In genomic region chr4:87209696-87210095, GRCh38 we compare ENCODE assay signal across 9 cellular contexts. TPM values are rescaled to one million over a fixed set of nuclear protein-coding genes. Genes with fewer than 3 reads are reported as not detected.
DNase-seq lines count a peak whose midpoint lies in the region; ATAC-seq, FAIRE-seq and TF ChIP-seq lines count a peak whose summit lies in the region.
"Had no signal": no experiment of that assay in that cellular context is flagged by ENCODE, and none has a peak within 500 bp of the region (broad histone marks: within the 10 kb centered on the region; RNA-seq: fewer than 3 reads in every experiment).

No MANE protein-coding gene starts in this region.

- H3K4me1 Mint-ChIP-seq in activated naive CD4-positive, alpha-beta T cell treated with anti-CD3 and anti-CD28 coated beads, Interleukin-2, amount 50 U/mL, for 24 hours, result peaks cover 29% of the 10 kb centered on the region
- peaks cover 15% of the 10 kb centered on the region for H3K4me1 Mint-ChIP-seq in activated CD8-positive, alpha-beta T cell treated with anti-CD3 and anti-CD28 coated beads for 36 hours (ENCODE audit: low read depth)
- H3K4me1 Mint-ChIP-seq in endodermal cell, result no peaks in the 10 kb centered on the region

- DNase-seq in activated naive CD4-positive, alpha-beta T cell (lab: John Stamatoyannopoulos, UW), result no peak
- DNase-seq in activated CD8-positive, alpha-beta T cell treated with anti-CD3 and anti-CD28 coated beads for 36 hours, result peak; percentile 55
- DNase-seq in pancreas (peak in 1 of 6 donors; percentile 48), ureter (ENCODE audit: low spot score) (no peak), endodermal cell (no peak), DMS 273 treated with DMSO at 0.1 percent for 48 hours (lab: John Stamatoyannopoulos, UW) (no peak)

- H3K4me1 ChIP-seq in pancreas (peaks cover 0 to 10% (median 6%) of the 10 kb centered on the region in 3 donors), endodermal cell (ENCODE audit: control insufficient read depth, insufficient read depth, low read length) (no peaks in the 10 kb centered on the region)

- H3K27me3 ChIP-seq in pancreas, result no peaks in the 10 kb centered on the region
- H3K27me3 ChIP-seq in endodermal cell (ENCODE audit: control insufficient read depth, insufficient read depth, low read length, poor library complexity, severe bottlenecking), result no peaks in the 10 kb centered on the region

- POLR2A ChIA-PET in activated CD8-positive, alpha-beta T cell treated with anti-CD3 and anti-CD28 coated beads for 36 hours (lab: Charles Lee), result interaction anchor here (0.7 kb wide), 1 partner anchor 10 kb away, joined by 3 read pairs; the partner anchor contains the start of gene KLHL8

- H3K36me3 ChIP-seq in pancreas, result no peaks in the 10 kb centered on the region
- no peaks in the 10 kb centered on the region for H3K36me3 ChIP-seq in endodermal cell (ENCODE audit: control insufficient read depth, insufficient read depth, low read length)

- H3K27me3 Mint-ChIP-seq in activated naive CD4-positive, alpha-beta T cell treated with anti-CD3 and anti-CD28 coated beads, Interleukin-2, amount 50 U/mL, for 24 hours, result no peaks in the 10 kb centered on the region
- H3K27me3 Mint-ChIP-seq in activated CD8-positive, alpha-beta T cell treated with anti-CD3 and anti-CD28 coated beads for 36 hours, result no peaks in the 10 kb centered on the region
- no peaks in the 10 kb centered on the region for H3K27me3 Mint-ChIP-seq in endodermal cell (ENCODE audit: insufficient read depth)

- H3K9ac ChIP-seq in endodermal cell (ENCODE audit: extremely low read depth, low read length, poor library complexity, severe bottlenecking), result no peak overlapping the region

- 76 to 82% methylated on average over 6 of the region's 6 CpGs for WGBS in pancreas, 2 donors
- WGBS in endodermal cell (ENCODE audit: insufficient coverage in 1 of 2, insufficient read length in 1 of 2), 2 experiments, result 77 to 97% methylated on average over 2 to 6 of the region's 6 CpGs

- H3K36me3 Mint-ChIP-seq in activated naive CD4-positive, alpha-beta T cell treated with anti-CD3 and anti-CD28 coated beads, Interleukin-2, amount 50 U/mL, for 24 hours, result peaks cover 8% of the 10 kb centered on the region
- peaks cover 22% of the 10 kb centered on the region for H3K36me3 Mint-ChIP-seq in activated CD8-positive, alpha-beta T cell treated with anti-CD3 and anti-CD28 coated beads for 36 hours (ENCODE audit: low read depth)
- no peaks in the 10 kb centered on the region for H3K36me3 Mint-ChIP-seq in endodermal cell (ENCODE audit: low read depth)

- no peaks in the 10 kb centered on the region for H3K9me3 ChIP-seq in pancreas
- no peaks in the 10 kb centered on the region for H3K9me3 ChIP-seq in endodermal cell (ENCODE audit: control insufficient read depth, low read length)

- TF ChIP-seq CTCF in activated CD8-positive, alpha-beta T cell treated with anti-CD3 and anti-CD28 coated beads for 36 hours (IDR thresholded peaks at IDR 0.05), result no peak
- TF ChIP-seq CTCF in pancreas (IDR thresholded peaks at IDR 0.05) (no peak), endodermal cell (conservative IDR thresholded peaks at IDR 0.05) (no peak)

- H3K27ac ChIP-seq in pancreas (no peak overlapping the region), endodermal cell (ENCODE audit: low read depth, low read length) (no peak overlapping the region)
- H3K27ac ChIP-seq: C4-2B had no signal

- no peak overlapping the region for H3K27ac Mint-ChIP-seq in activated naive CD4-positive, alpha-beta T cell treated with anti-CD3 and anti-CD28 coated beads, Interleukin-2, amount 50 U/mL, for 24 hours
- H3K27ac Mint-ChIP-seq in activated CD8-positive, alpha-beta T cell treated with anti-CD3 and anti-CD28 coated beads for 36 hours, result peak overlapping the region; percentile 46
- no peak overlapping the region for H3K27ac Mint-ChIP-seq in endodermal cell

- no peaks in the 10 kb centered on the region for H3K9me3 Mint-ChIP-seq in activated naive CD4-positive, alpha-beta T cell treated with anti-CD3 and anti-CD28 coated beads, Interleukin-2, amount 50 U/mL, for 24 hours
- no peaks in the 10 kb centered on the region for H3K9me3 Mint-ChIP-seq in activated CD8-positive, alpha-beta T cell treated with anti-CD3 and anti-CD28 coated beads for 36 hours
- H3K9me3 Mint-ChIP-seq in endodermal cell, result no peaks in the 10 kb centered on the region

- peak overlapping the region; percentile 63 for H3K4me3 Mint-ChIP-seq in activated naive CD4-positive, alpha-beta T cell treated with anti-CD3 and anti-CD28 coated beads, Interleukin-2, amount 50 U/mL, for 24 hours
- H3K4me3 Mint-ChIP-seq in activated CD8-positive, alpha-beta T cell treated with anti-CD3 and anti-CD28 coated beads for 36 hours, result no peak overlapping the region
- no peak overlapping the region for H3K4me3 Mint-ChIP-seq in endodermal cell

- H3K4me3 ChIP-seq in pancreas (peak overlapping the region in 1 of 4 donors; percentile 7), endodermal cell (ENCODE audit: low read length) (no peak overlapping the region)

- FAIRE-seq in pancreas (lab: Jason Lieb, UNC), result no peak

- CTCF ChIA-PET in activated CD8-positive, alpha-beta T cell treated with anti-CD3 and anti-CD28 coated beads for 36 hours (lab: Charles Lee), result interaction anchor here (1.7 to 2.2 kb wide), 2 partner anchors 10 to 59 kb away, joined by 4 to 7 read pairs; no protein-coding TSS in a partner anchor

- intact Hi-C loops in activated CD8-positive, alpha-beta T cell treated with anti-CD3 and anti-CD28 coated beads for 36 hours (cut with micrococcal nuclease), result no loop called here
- intact Hi-C loops in pancreas (cut with DNase I), result no loop called here

- ATAC-seq in HG03108 (IDR thresholded peaks at IDR 0.05; ENCODE audit: unreplicated experiment) (peak; percentile 69), pancreas (peak in 3 of 4 donors; percentile 25 to 77 (median 65))
- ATAC-seq in activated CD8-positive, alpha-beta T cell treated with anti-CD3 and anti-CD28 coated beads for 36 hours, result peak; percentile 87

RNA-seq across cellular contexts. Expression of gene KLHL8, which starts 10.7 kb away (rescaled TPM):
- total RNA-seq in activated CD8-positive, alpha-beta T cell treated with anti-CD3 and anti-CD28 coated beads for 36 hours, result 10 to 100 TPM; 12.0 to 12.5 TPM
- total RNA-seq in pancreas, result 1 to 10 TPM; 4.0 to 9.8 (median 6.0) TPM
- 1 to 10 TPM; 1.7 to 3.4 TPM for polyA plus RNA-seq in pancreas
- total RNA-seq in ureter, result 12.5 TPM
- total RNA-seq in endodermal cell, result 10 to 100 TPM in 1 of 2 donors, 1 to 10 TPM in 1; 4.3 to 11.2 TPM
- polyA plus RNA-seq in endodermal cell (2013, experiment 1 of 2), result 12.6 TPM
- 12.0 TPM for polyA plus RNA-seq in endodermal cell (2013, experiment 2 of 2)
